Comparison of ENCODE assay signal across 9 cellular contexts in the genomic region with DNA sequence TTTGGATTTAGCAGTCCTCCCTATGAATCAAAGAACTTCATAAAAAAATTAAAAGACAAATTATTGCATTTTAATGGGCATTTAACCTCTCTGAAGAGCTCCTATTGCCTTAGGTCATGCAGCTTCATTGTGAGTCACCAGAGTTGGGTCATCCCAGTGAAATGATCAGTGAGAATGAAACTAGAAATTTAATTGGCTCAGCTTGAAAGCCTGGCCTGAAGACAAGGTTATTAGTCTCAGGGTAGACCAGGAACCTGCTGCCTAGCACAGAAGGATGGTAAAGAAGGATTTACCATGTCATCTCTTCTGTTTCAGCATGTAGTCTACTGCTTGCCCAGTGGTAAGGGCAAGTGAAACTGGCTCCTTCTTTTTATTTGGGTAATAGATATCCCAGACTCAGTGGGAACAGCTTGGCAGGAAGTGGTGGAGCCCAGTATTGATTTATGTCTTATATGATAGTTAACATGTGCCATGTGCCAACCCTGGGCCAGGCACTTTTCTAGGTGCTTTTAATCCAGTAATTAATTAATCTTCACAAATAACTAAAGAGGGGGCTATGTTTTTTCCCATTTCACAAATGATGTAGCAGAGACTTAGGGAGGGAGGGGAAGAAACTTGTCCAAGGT. TPM values are rescaled to one million over a fixed set of nuclear protein-coding genes. Genes with fewer than 3 reads are reported as not detected.
DNase-seq lines count a peak whose midpoint lies in the region; ATAC-seq and TF ChIP-seq lines count a peak whose summit lies in the region.
"Had no signal": no experiment of that assay in that cellular context is flagged by ENCODE, and none has a peak within 500 bp of the region (broad histone marks: within the 10 kb centered on the region; RNA-seq: fewer than 3 reads in every experiment).

No MANE protein-coding gene starts in this region.

- peaks cover 14 to 17% of the 10 kb centered on the region in 2 donors for H3K27me3 Mint-ChIP-seq in effector memory CD8-positive, alpha-beta T cell

- H2AFZ ChIP-seq in PC-9: no peak overlapping the region

- POLR2A ChIA-PET in PC-9 (lab: Charles Lee; ENCODE audit: unreplicated experiment): interaction anchor here (0.5 kb wide), 1 partner anchor 308 kb away, joined by 3 read pairs; no protein-coding TSS in a partner anchor

- no peak overlapping the region for H3K4me3 Mint-ChIP-seq in effector memory CD8-positive, alpha-beta T cell

- H3K27me3 ChIP-seq in PC-9 (ENCODE audit: insufficient read depth, low read depth) (no peaks in the 10 kb centered on the region), gastroesophageal sphincter (no peaks in the 10 kb centered on the region), tibial artery (no peaks in the 10 kb centered on the region), uterus (no peaks in the 10 kb centered on the region)

- H3F3A ChIP-seq in PC-9 (ENCODE audit: insufficient read depth, low read depth): peaks cover 11% of the 10 kb centered on the region; the same call in 1 of the 2 replicates

- H3K4me3 ChIP-seq in PC-9 (no peak overlapping the region), gastroesophageal sphincter (no peak overlapping the region), tibial artery (no peak overlapping the region), uterus (no peak overlapping the region)
- H3K4me3 ChIP-seq: lung had no signal

- intact Hi-C loops in PC-9 (cut with micrococcal nuclease; ENCODE audit: unreplicated experiment): no loop called here
- intact Hi-C loops in tibial artery (cut with DNase I; ENCODE audit: low total_unique reads): no loop called here
- intact Hi-C loops in uterus (cut with DNase I; ENCODE audit: low total_unique reads): no loop called here

- no peaks in the 10 kb centered on the region for H3K9me3 ChIP-seq in PC-9 (ENCODE audit: insufficient read depth, low read depth)
- H3K9me3 ChIP-seq in gastroesophageal sphincter: no peaks in the 10 kb centered on the region
- no peaks in the 10 kb centered on the region for H3K9me3 ChIP-seq in tibial artery
- no peaks in the 10 kb centered on the region for H3K9me3 ChIP-seq in uterus

- no peaks in the 10 kb centered on the region for H3K36me3 Mint-ChIP-seq in effector memory CD8-positive, alpha-beta T cell (ENCODE audit: insufficient read depth)

- H3K4me1 Mint-ChIP-seq in effector memory CD8-positive, alpha-beta T cell (ENCODE audit: low read depth in 2 of 2): no peaks in the 10 kb centered on the region

- H3K4me1 ChIP-seq in PC-9 (replicated peaks; ENCODE audit: insufficient read depth) (peaks cover 20% of the 10 kb centered on the region), gastroesophageal sphincter (peaks cover 0 to 15% (median 0%) of the 10 kb centered on the region in 3 donors), tibial artery (peaks cover 0 to 12% (median 6%) of the 10 kb centered on the region in 4 donors), uterus (no peaks in the 10 kb centered on the region)

- TF ChIP-seq CTCF in PC-9 (conservative IDR thresholded peaks at IDR 0.05): no peak
- no peak for TF ChIP-seq CTCF in gastroesophageal sphincter (IDR thresholded peaks at IDR 0.05)
- no peak for TF ChIP-seq CTCF in tibial artery (IDR thresholded peaks at IDR 0.05)
- no peak for TF ChIP-seq CTCF in uterus (IDR thresholded peaks at IDR 0.05)

- no peak for TF ChIP-seq POLR2A in gastroesophageal sphincter (IDR thresholded peaks at IDR 0.05)
- TF ChIP-seq POLR2A in uterus (IDR thresholded peaks at IDR 0.05): no peak

- ATAC-seq in gastroesophageal sphincter (peak; percentile 63), HG02759 (IDR thresholded peaks at IDR 0.05; ENCODE audit: unreplicated experiment) (no peak)
- ATAC-seq in effector memory CD8-positive, alpha-beta T cell (replicated peaks): no peak

- H3K36me3 ChIP-seq in PC-9 (ENCODE audit: low read depth): peaks cover 7% of the 10 kb centered on the region; the same call in 1 of the 2 replicates
- no peaks in the 10 kb centered on the region for H3K36me3 ChIP-seq in gastroesophageal sphincter
- no peaks in the 10 kb centered on the region for H3K36me3 ChIP-seq in tibial artery
- H3K36me3 ChIP-seq in uterus: no peaks in the 10 kb centered on the region

- H4K20me1 ChIP-seq in PC-9 (ENCODE audit: insufficient read depth): no peaks in the 10 kb centered on the region

- BruUV-seq in PC-9 (replicated peaks; lab: Mats Ljungman, UMichigan): no TSS peak

- H3K4me2 ChIP-seq in PC-9: peak overlapping the region; percentile 43

- H3K9me3 Mint-ChIP-seq in effector memory CD8-positive, alpha-beta T cell: no peaks in the 10 kb centered on the region

- no peaks in the 10 kb centered on the region for H3K9me2 ChIP-seq in PC-9 (ENCODE audit: insufficient read depth)

- no peak overlapping the region for H3K27ac Mint-ChIP-seq in effector memory CD8-positive, alpha-beta T cell

- no peak for TF ChIP-seq EP300 in gastroesophageal sphincter (IDR thresholded peaks at IDR 0.05)

- H3K79me2 ChIP-seq in PC-9 (ENCODE audit: low read depth): peaks cover 12% of the 10 kb centered on the region; the same call in 1 of the 2 replicates

- H3K27ac ChIP-seq in PC-9: peak overlapping the region; percentile 27
- no peak overlapping the region for H3K27ac ChIP-seq in gastroesophageal sphincter
- H3K27ac ChIP-seq in tibial artery: no peak overlapping the region
- H3K27ac ChIP-seq in uterus: no peak overlapping the region

- CTCF ChIA-PET in PC-9 (lab: Charles Lee): interaction anchor here (1.3 kb wide), 1 partner anchor 247 kb away, joined by 4 read pairs; no protein-coding TSS in a partner anchor

- DNase-seq in DMS53 (lab: John Stamatoyannopoulos, UW) (peak; percentile 64), GOT3 (lab: John Stamatoyannopoulos, UW) (peak; percentile 42), PC-9 (peak; percentile 16 to 87), tibial artery (no peak), uterus (no peak)
- DNase-seq in effector memory CD8-positive, alpha-beta T cell: no peak

RNA-seq across cellular contexts. Expression of a gene that starts 23.6 kb away (rescaled TPM):
- total RNA-seq in PC-9 (2021) (105 and 109 TPM in 2 replicates), gastroesophageal sphincter (10 to 100 TPM; 10.2 to 43.4 (median 18.4) TPM), uterus (10 to 100 TPM in 1 of 4 donors, 1 to 10 TPM in 3; 2.1 to 17.4 (median 4.4) TPM)

Comparison
In these comparisons a context has a peak if more than half of its experiments do, and no peak if none do; other contexts are left out.
1. DNase-seq: peak in DMS53 (single experiment), GOT3 (single experiment) and PC-9 (2 of 2); none in tibial artery (0 of 2), effector memory CD8-positive, alpha-beta T cell (0 of 3) and uterus (0 of 2).